ENCODE assay signal across 8 cellular contexts in the genomic region with DNA sequence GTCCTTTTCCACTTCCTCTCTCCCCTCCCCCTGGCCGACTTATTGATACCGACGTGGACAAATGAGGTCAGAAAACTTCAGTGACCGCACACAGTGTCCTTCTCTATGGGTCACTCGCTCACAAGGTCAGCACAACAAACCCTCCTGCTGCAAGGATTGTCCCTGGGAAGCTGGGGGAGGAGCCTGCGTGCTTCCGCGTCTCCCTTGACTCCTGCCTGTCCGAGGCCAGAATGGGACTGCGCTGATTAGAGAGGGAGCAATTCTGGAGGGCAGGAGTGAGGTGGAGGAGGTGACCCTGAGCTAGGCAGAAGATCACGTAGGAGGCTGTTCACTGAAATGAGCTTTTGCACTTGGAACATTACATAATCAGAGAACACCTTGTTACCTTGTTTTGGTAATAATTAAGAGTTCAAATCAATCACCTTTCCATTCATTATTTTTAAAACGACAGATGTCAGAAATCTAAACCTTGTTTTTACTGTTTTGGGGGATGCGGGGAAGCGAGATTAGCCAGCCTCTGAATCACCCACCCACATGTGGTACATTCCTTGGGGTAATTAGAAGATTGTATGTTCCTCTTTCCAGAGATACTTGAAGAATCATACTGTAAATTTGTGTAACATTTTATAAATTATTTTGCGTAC.
DNase-seq lines count a peak whose midpoint lies in the region; ATAC-seq and TF ChIP-seq lines count a peak whose summit lies in the region.

No MANE protein-coding gene starts in this region.

- ATAC-seq in stimulated activated naive CD8-positive, alpha-beta T cell treated with anti-CD3 and anti-CD28 coated beads, Interleukin-15, amount 100 ng/mL, for 72 hours: no peak

- no peaks in the 10 kb centered on the region for H3K9me3 ChIP-seq in HUES48 (ENCODE audit: control insufficient read depth, insufficient read depth, low read length)

- no peaks in the 10 kb centered on the region for H3K36me3 ChIP-seq in HUES48 (ENCODE audit: control insufficient read depth, insufficient read depth, low read length)

- peak overlapping the region; percentile 14 to 86 (median 61) for H3K4me3 Mint-ChIP-seq in brain
- peak overlapping the region; percentile 72 to 78 for H3K4me3 Mint-ChIP-seq in stimulated activated naive CD8-positive, alpha-beta T cell treated with anti-CD3 and anti-CD28 coated beads, Interleukin-15, amount 100 ng/mL, for 72 hours

- H3K27ac Mint-ChIP-seq in brain: peak overlapping the region in 2 of 5 experiments; percentile 37 to 80
- peak overlapping the region; percentile 78 to 96 for H3K27ac Mint-ChIP-seq in stimulated activated naive CD8-positive, alpha-beta T cell treated with anti-CD3 and anti-CD28 coated beads, Interleukin-15, amount 100 ng/mL, for 72 hours

- H3K27ac ChIP-seq in HUES48 (ENCODE audit: low read depth, low read length): peak overlapping the region; percentile 36

- peaks cover 87% of the 10 kb centered on the region for H3K27me3 Mint-ChIP-seq in brain
- H3K27me3 Mint-ChIP-seq in stimulated activated naive CD8-positive, alpha-beta T cell treated with anti-CD3 and anti-CD28 coated beads, Interleukin-15, amount 100 ng/mL, for 72 hours: peaks cover 30% of the 10 kb centered on the region

- no peaks in the 10 kb centered on the region for H3K9me3 Mint-ChIP-seq in brain
- no peaks in the 10 kb centered on the region for H3K9me3 Mint-ChIP-seq in stimulated activated naive CD8-positive, alpha-beta T cell treated with anti-CD3 and anti-CD28 coated beads, Interleukin-15, amount 100 ng/mL, for 72 hours

- H3K9ac ChIP-seq in HUES48 (ENCODE audit: low read depth, low read length): no peak overlapping the region

- peak overlapping the region; percentile 38; the same call in 1 of the 2 replicates for H3K4me3 ChIP-seq in HUES48 (ENCODE audit: low read depth, low read length)

- no peak for TF ChIP-seq CTCF in brain (conservative IDR thresholded peaks at IDR 0.05)

- DNase-seq in left kidney (ENCODE audit: low read depth, low spot score): peak; percentile 79
- DNase-seq in stimulated activated naive CD8-positive, alpha-beta T cell treated with anti-CD3 and anti-CD28 coated beads, Interleukin-15, amount 100 ng/mL, for 72 hours: no peak
- no peak for DNase-seq in NK-92 (lab: John Stamatoyannopoulos, UW; ENCODE audit: unreplicated experiment)
- DNase-seq in KG1 (lab: John Stamatoyannopoulos, UW): no peak
- DNase-seq in NCI-H128 (lab: John Stamatoyannopoulos, UW; ENCODE audit: unreplicated experiment): no peak
- no peak for DNase-seq in activated CD4-positive, alpha-beta T cell treated with anti-CD3 and anti-CD28 coated beads for 4 hours

- peaks cover 27% of the 10 kb centered on the region for H3K4me1 ChIP-seq in HUES48 (ENCODE audit: control insufficient read depth, insufficient read depth, low read length)

- H3K27me3 ChIP-seq in HUES48 (ENCODE audit: control insufficient read depth, insufficient read depth, low read length): peaks cover 84% of the 10 kb centered on the region

- H3K4me1 Mint-ChIP-seq in brain: peaks cover 30% of the 10 kb centered on the region
- peaks cover 53% of the 10 kb centered on the region for H3K4me1 Mint-ChIP-seq in stimulated activated naive CD8-positive, alpha-beta T cell treated with anti-CD3 and anti-CD28 coated beads, Interleukin-15, amount 100 ng/mL, for 72 hours

- H3K36me3 Mint-ChIP-seq in brain: no peaks in the 10 kb centered on the region
